16 cellular contexts compared by ENCODE assay signal in genomic region chr12:18850752-18851151, GRCh38.
DNase-seq lines count a peak whose midpoint lies in the region; ATAC-seq and TF ChIP-seq lines count a peak whose summit lies in the region.
"Had no signal": no experiment of that assay in that cellular context is flagged by ENCODE, and none has a peak within 500 bp of the region (broad histone marks: within the 10 kb centered on the region; RNA-seq: fewer than 3 reads in every experiment).

No MANE protein-coding gene starts in this region.

- H3K4me1 ChIP-seq in SK-N-SH (ENCODE audit: control insufficient read depth in 1 of 2, insufficient read depth in 2 of 2, low read depth in 1 of 2, low read length in 1 of 2): no peaks in the 10 kb centered on the region
- H3K4me1 ChIP-seq in Loucy (ENCODE audit: insufficient read depth, low read length, poor library complexity, severe bottlenecking): peaks cover 4% of the 10 kb centered on the region
- peaks cover 5% of the 10 kb centered on the region for H3K4me1 ChIP-seq in H9 (ENCODE audit: insufficient read depth, low read length)
- H3K4me1 ChIP-seq: BLaER1 treated with 17β-estradiol and CSF1 and Interleukin-3, amounts not matched to agents 10 nM and 100 nM had no signal

- H3K23me2 ChIP-seq in H9 (ENCODE audit: insufficient read length, low read depth, low read length, poor library complexity, severe bottlenecking): no peaks in the 10 kb centered on the region

- H3K9me3 Mint-ChIP-seq in H9: no peaks in the 10 kb centered on the region
- H3K9me3 Mint-ChIP-seq: CD4-positive, alpha-beta T cell; CD8-positive, alpha-beta T cell had no signal

- no peak overlapping the region for H3K23ac ChIP-seq in H9 (ENCODE audit: insufficient read length, low read depth, low read length)

- no peak overlapping the region for H3K14ac ChIP-seq in H9 (ENCODE audit: insufficient read depth, low read length)

- TF ChIP-seq CTCF in SK-N-SH (IDR thresholded peaks at IDR 0.05): no peak
- no peak for TF ChIP-seq CTCF in Loucy (conservative IDR thresholded peaks at IDR 0.05; ENCODE audit: low read length)
- no peak for TF ChIP-seq CTCF in H9 (conservative IDR thresholded peaks at IDR 0.05)

- no peak overlapping the region for H2BK120ac ChIP-seq in H9 (ENCODE audit: low read depth, low read length, poor library complexity, severe bottlenecking)

- no peaks in the 10 kb centered on the region for H3K27me3 ChIP-seq in SK-N-SH (ENCODE audit: insufficient read depth)
- H3K27me3 ChIP-seq in Loucy (ENCODE audit: insufficient read depth, low read length, poor library complexity, severe bottlenecking): no peaks in the 10 kb centered on the region
- H3K27me3 ChIP-seq in H9 (ENCODE audit: insufficient read depth, low read length): no peaks in the 10 kb centered on the region
- H3K27me3 ChIP-seq: BLaER1 treated with 17β-estradiol and CSF1 and Interleukin-3, amounts not matched to agents 10 nM and 100 nM had no signal

- H3K4me2 ChIP-seq in SK-N-SH: no peak overlapping the region
- peak overlapping the region; percentile 61 for H3K4me2 ChIP-seq in Loucy (ENCODE audit: low read depth, low read length, poor library complexity, severe bottlenecking)
- H3K4me2 ChIP-seq in H9 (ENCODE audit: insufficient read depth, insufficient read length, low read length): no peak overlapping the region
- H3K4me2 ChIP-seq: BLaER1 treated with 17β-estradiol and CSF1 and Interleukin-3, amounts not matched to agents 10 nM and 100 nM had no signal

- H3K27me3 Mint-ChIP-seq in H9 (ENCODE audit: low read depth): no peaks in the 10 kb centered on the region; the same call in 1 of the 2 replicates
- H3K27me3 Mint-ChIP-seq: B cell had no signal

- POLR2A ChIA-PET in SK-N-SH (lab: Yijun Ruan, JAX): no interaction called here

- H4K91ac ChIP-seq in H9 (ENCODE audit: insufficient read length, low read depth, low read length): no peak overlapping the region

- no peak overlapping the region for H2AK5ac ChIP-seq in H9 (ENCODE audit: insufficient read length, low read length)

- H2BK15ac ChIP-seq in H9 (ENCODE audit: low read depth, low read length): no peak overlapping the region

- 53% methylated on average over 1 of the region's 1 CpG for WGBS in SK-N-SH (ENCODE audit: low lambda C conversion rate)
- WGBS in H9 (ENCODE audit: extremely low coverage, insufficient read length, low lambda C conversion rate): 100% methylated on average over 1 of the region's 1 CpG

- no peak overlapping the region for H3K18ac ChIP-seq in H9 (ENCODE audit: insufficient read length, low read depth, low read length)

- H2BK20ac ChIP-seq in H9 (ENCODE audit: low read depth, low read length, poor library complexity, severe bottlenecking): no peak overlapping the region

- no peak overlapping the region for H2BK12ac ChIP-seq in H9 (ENCODE audit: insufficient read length, low read depth, low read length)

- no peak for TF ChIP-seq EP300 in SK-N-SH (IDR thresholded peaks at IDR 0.05; ENCODE audit: borderline replicate concordance in 1 of 2, low read depth in 1 of 2, low read length in 1 of 2)

- no peak overlapping the region for H3K4me3 Mint-ChIP-seq in H9
- H3K4me3 Mint-ChIP-seq: B cell; CD4-positive, alpha-beta T cell; CD8-positive, alpha-beta T cell had no signal

- H3K9ac ChIP-seq in SK-N-SH (no peak overlapping the region), Loucy (ENCODE audit: low read depth, low read length, poor library complexity, severe bottlenecking) (no peak overlapping the region), H9 (ENCODE audit: extremely low read depth, insufficient read length, low read length) (no peak overlapping the region)
- H3K9ac ChIP-seq: BLaER1 treated with 17β-estradiol and CSF1 and Interleukin-3, amounts not matched to agents 10 nM and 100 nM had no signal

- H4K20me1 ChIP-seq in SK-N-SH (ENCODE audit: insufficient read depth): no peaks in the 10 kb centered on the region
- no peaks in the 10 kb centered on the region for H4K20me1 ChIP-seq in Loucy (ENCODE audit: insufficient read depth, low read length, poor library complexity, severe bottlenecking)
- H4K20me1 ChIP-seq in H9 (ENCODE audit: control insufficient read depth, insufficient read depth, insufficient read length): no peaks in the 10 kb centered on the region
- H4K20me1 ChIP-seq: BLaER1 treated with 17β-estradiol and CSF1 and Interleukin-3, amounts not matched to agents 10 nM and 100 nM had no signal

- no peak for DNase-seq in SK-N-SH
- peak; percentile 62 for DNase-seq in DMS79 (lab: John Stamatoyannopoulos, UW)
- no peak for DNase-seq in activated naive CD4-positive, alpha-beta T cell treated with anti-CD3 and anti-CD28 coated beads, Interleukin-2, amount 50 U/mL, for 16 hours
- no peak for DNase-seq in H9
- DNase-seq: AML-193; Caco-2; Calu3; CD4-positive, alpha-beta T cell; CD8-positive, alpha-beta T cell; GF-D8 had no signal

- H4K5ac ChIP-seq in H9 (ENCODE audit: insufficient read length, low read depth, low read length): no peak overlapping the region

- H3K4me1 Mint-ChIP-seq in H9: peaks cover 2 to 13% of the 10 kb centered on the region in 2 experiments; a peak in 3 of 4 replicates
- H3K4me1 Mint-ChIP-seq: B cell had no signal

- H4K8ac ChIP-seq in H9 (replicated peaks; ENCODE audit: insufficient read length, low read depth, low read length): no peak overlapping the region

- H2BK5ac ChIP-seq in H9 (ENCODE audit: insufficient read length, low read length): no peak overlapping the region

- no peak overlapping the region for H3K4me3 ChIP-seq in SK-N-SH (ENCODE audit: low read depth in 2 of 2, low read length in 1 of 2)
- H3K4me3 ChIP-seq in Loucy (ENCODE audit: low read length, poor library complexity, severe bottlenecking): peak overlapping the region; percentile 47
- H3K4me3 ChIP-seq: BLaER1 treated with 17β-estradiol and CSF1 and Interleukin-3, amounts not matched to agents 10 nM and 100 nM had no signal

- ATAC-seq in SK-N-SH treated with all-trans-retinoic acid at 6 μM for 48 hours: no peak
- ATAC-seq: CD8-positive, alpha-beta T cell had no signal

- no peaks in the 10 kb centered on the region for H3K36me3 Mint-ChIP-seq in H9 (ENCODE audit: insufficient read depth in 1 of 3, low read depth in 3 of 3)
- H3K36me3 Mint-ChIP-seq: CD8-positive, alpha-beta T cell had no signal

- CTCF ChIA-PET in SK-N-SH (lab: Yijun Ruan, JAX): no interaction called here

- H2AFZ ChIP-seq in SK-N-SH (ENCODE audit: low read depth): no peak overlapping the region
- H2AFZ ChIP-seq in Loucy (ENCODE audit: low read length): peak overlapping the region; percentile 33; the same call in 1 of the 2 replicates
- no peak overlapping the region for H2AFZ ChIP-seq in H9 (ENCODE audit: low read length)

- no peak overlapping the region for H3T11ph ChIP-seq in H9 (ENCODE audit: low read length)

- H3K27ac Mint-ChIP-seq in H9: no peak overlapping the region
- H3K27ac Mint-ChIP-seq: B cell; CD4-positive, alpha-beta T cell; CD8-positive, alpha-beta T cell had no signal

- H3F3A ChIP-seq in SK-N-SH (replicated peaks; ENCODE audit: insufficient read depth) (no peaks in the 10 kb centered on the region), Loucy (ENCODE audit: low read depth) (no peaks in the 10 kb centered on the region)

- no peak overlapping the region for H3K4ac ChIP-seq in H9 (ENCODE audit: low read depth, low read length)

- no peaks in the 10 kb centered on the region for H3K79me1 ChIP-seq in H9 (ENCODE audit: insufficient read depth, low read depth, low read length, poor library complexity, severe bottlenecking)

- no peaks in the 10 kb centered on the region for H3K79me2 ChIP-seq in SK-N-SH (ENCODE audit: insufficient read depth)
- no peaks in the 10 kb centered on the region for H3K79me2 ChIP-seq in Loucy (ENCODE audit: insufficient read depth, low read length)
- no peaks in the 10 kb centered on the region for H3K79me2 ChIP-seq in H9 (ENCODE audit: insufficient read depth, low read length)

- H3K27ac ChIP-seq in SK-N-SH (ENCODE audit: low read depth in 2 of 2, low read length in 1 of 2) (no peak overlapping the region), H9 (ENCODE audit: insufficient read length, low read depth, low read length) (no peak overlapping the region)
- H3K27ac ChIP-seq: 22Rv1; BLaER1 treated with 17β-estradiol and CSF1 and Interleukin-3, amounts not matched to agents 10 nM and 100 nM; C4-2B had no signal

- H3K9me3 ChIP-seq in SK-N-SH: no peaks in the 10 kb centered on the region
- no peaks in the 10 kb centered on the region for H3K9me3 ChIP-seq in Loucy (ENCODE audit: insufficient read depth, low read depth, low read length)
- H3K9me3 ChIP-seq in H9 (ENCODE audit: control insufficient read depth, low read depth, low read length): no peaks in the 10 kb centered on the region
- H3K9me3 ChIP-seq: BLaER1 treated with 17β-estradiol and CSF1 and Interleukin-3, amounts not matched to agents 10 nM and 100 nM; Caco-2 had no signal

- no peak for TF ChIP-seq RAD21 in SK-N-SH (IDR thresholded peaks at IDR 0.05; ENCODE audit: low read length)

- H3K9me2 ChIP-seq in SK-N-SH (no peaks in the 10 kb centered on the region), Loucy (replicated peaks; ENCODE audit: low read depth, low read length) (no peaks in the 10 kb centered on the region)

- H3K56ac ChIP-seq in H9 (ENCODE audit: insufficient read length, low read depth, low read length): no peak overlapping the region

- no peaks in the 10 kb centered on the region for H3K36me3 ChIP-seq in SK-N-SH (replicated peaks in 1 of 2; ENCODE audit: control insufficient read depth in 1 of 2, insufficient read depth in 2 of 2, low read length in 1 of 2)
- H3K36me3 ChIP-seq in Loucy (ENCODE audit: insufficient read depth, low read length): no peaks in the 10 kb centered on the region
- H3K36me3 ChIP-seq: BLaER1 treated with 17β-estradiol and CSF1 and Interleukin-3, amounts not matched to agents 10 nM and 100 nM had no signal

TF ChIP-seq in SK-N-SH treated with all-trans-retinoic acid at 6 μM for 48 hours, 23 proteins besides CTCF, POLR2A, EP300 and RAD21:
- peak; percentile 92; the same call in 1 of the 2 replicates for TF ChIP-seq ZC3H10 (CRISPR knock-in tag; IDR thresholded peaks at IDR 0.05)
- peak; percentile 78 for TF ChIP-seq ISL1 (CRISPR knock-in tag; IDR thresholded peaks at IDR 0.05)
- peak; percentile 22; the same call in 1 of the 2 replicates for TF ChIP-seq TOX (CRISPR knock-in tag; IDR thresholded peaks at IDR 0.05; ENCODE audit: borderline replicate concordance)
- TF ChIP-seq ESRRG (CRISPR knock-in tag; IDR thresholded peaks at IDR 0.05): no peak
